In genomic region chr1:41803656-41804055, GRCh38 we compare ENCODE assay signal across 10 cellular contexts.
A peak's percentile ranks its signal among the peaks of the same experiment; 100 is the strongest.
DNase-seq lines count a peak whose midpoint lies in the region; ATAC-seq and TF ChIP-seq lines count a peak whose summit lies in the region.
"Had no signal": no experiment of that assay in that cellular context is flagged by ENCODE, and none has a peak within 500 bp of the region (broad histone marks: within the 10 kb centered on the region; RNA-seq: fewer than 3 reads in every experiment).

No MANE protein-coding gene starts in this region.

- CTCF ChIA-PET in CD8-positive, alpha-beta memory T cell (lab: Charles Lee), result interaction anchor here (1.0 to 1.8 kb wide), 5 partner anchors 8 to 230 kb away, joined by 3 to 8 read pairs (median 5); no protein-coding TSS in a partner anchor
- CTCF ChIA-PET in mammary epithelial cell (lab: Charles Lee; ENCODE audit: low non-redundant PET), result no interaction called here

- no peaks in the 10 kb centered on the region for H3K79me1 ChIP-seq in neuronal stem cell (ENCODE audit: low read depth, low read length)

- peak overlapping the region; percentile 12 for H3K27ac ChIP-seq in CD8-positive, alpha-beta memory T cell (ENCODE audit: low read depth, low read length)
- H3K27ac ChIP-seq in mammary epithelial cell (ENCODE audit: insufficient read depth, low read depth, low read length), result peak overlapping the region; percentile 31
- H3K27ac ChIP-seq in neuronal stem cell (replicated peaks; ENCODE audit: low read length), result no peak overlapping the region
- H3K27ac ChIP-seq: SJSA1 had no signal

- H3K4me1 Mint-ChIP-seq in CD8-positive, alpha-beta memory T cell, result peaks cover 92 to 98% (median 96%) of the 10 kb centered on the region in 3 donors

- peak overlapping the region; percentile 6 for H3K18ac ChIP-seq in neuronal stem cell (ENCODE audit: low read length)

- no peaks in the 10 kb centered on the region for H3K27me3 Mint-ChIP-seq in CD8-positive, alpha-beta memory T cell

- H3K4me3 ChIP-seq in CD8-positive, alpha-beta memory T cell (ENCODE audit: low read length), result peak overlapping the region; percentile 19
- H3K4me3 ChIP-seq in mammary epithelial cell (replicated peaks in 1 of 3; ENCODE audit: insufficient read depth in 1 of 3, low read depth in 2 of 3, low read length in 3 of 3), result no peak overlapping the region
- H3K4me3 ChIP-seq in neuronal stem cell (ENCODE audit: low read length in 2 of 2), result no peak overlapping the region
- H3K4me3 ChIP-seq: SJSA1 had no signal

- no peaks in the 10 kb centered on the region for H3K9me3 Mint-ChIP-seq in CD8-positive, alpha-beta memory T cell

- no peak overlapping the region for H2BK5ac ChIP-seq in neuronal stem cell (ENCODE audit: low read length)

- in situ Hi-C loops in mammary epithelial cell (cut with MboI; ENCODE audit: low sequenced_read_pairs in 2 of 2), result loop anchor here in 1 of 2 donors (25.0 kb wide), 1 partner anchor 334 kb away; no protein-coding TSS in a partner anchor

- dilution Hi-C loops in mammary epithelial cell (cut with HindIII; ENCODE audit: low sequenced_read_pairs), result no loop called here

- H3K4ac ChIP-seq in neuronal stem cell (ENCODE audit: low read length), result no peak overlapping the region

- H3K23ac ChIP-seq in neuronal stem cell (ENCODE audit: low read depth, low read length, poor library complexity), result no peak overlapping the region

- H3K27ac Mint-ChIP-seq in CD8-positive, alpha-beta memory T cell, result peak overlapping the region; percentile 89 to 97 (median 93)

- H3K27me3 ChIP-seq in CD8-positive, alpha-beta memory T cell (ENCODE audit: insufficient read depth, low read length, poor library complexity, severe bottlenecking), result no peaks in the 10 kb centered on the region
- H3K27me3 ChIP-seq in mammary epithelial cell (ENCODE audit: insufficient read depth, low read length), result no peaks in the 10 kb centered on the region
- no peaks in the 10 kb centered on the region for H3K27me3 ChIP-seq in neuronal stem cell (ENCODE audit: control insufficient read depth in 3 of 3, insufficient read depth in 3 of 3, low read depth in 1 of 3, low read length in 3 of 3)
- H3K27me3 ChIP-seq: SJSA1 had no signal

- intact Hi-C loops in mammary epithelial cell (cut with micrococcal nuclease), result no loop called here

- peaks cover 89% of the 10 kb centered on the region for H3K4me1 ChIP-seq in CD8-positive, alpha-beta memory T cell (ENCODE audit: insufficient read depth, low read length)
- peaks cover 37% of the 10 kb centered on the region for H3K4me1 ChIP-seq in mammary epithelial cell (ENCODE audit: insufficient read depth, low read length)
- peaks cover 0 to 11% of the 10 kb centered on the region in 2 donors for H3K4me1 ChIP-seq in neuronal stem cell (ENCODE audit: control insufficient read depth in 2 of 2, insufficient read depth in 1 of 2, low read depth in 1 of 2, low read length in 2 of 2)
- H3K4me1 ChIP-seq: SJSA1 had no signal

- H2AFZ ChIP-seq in mammary epithelial cell (ENCODE audit: low read depth, low read length) (peak overlapping the region; percentile 48), neuronal stem cell (ENCODE audit: low read length) (no peak overlapping the region)

- peaks cover 0 to 5% (median 0%) of the 10 kb centered on the region in 3 donors for H3K36me3 Mint-ChIP-seq in CD8-positive, alpha-beta memory T cell

- H4K91ac ChIP-seq in neuronal stem cell (ENCODE audit: low read depth, low read length, poor library complexity), result no peak overlapping the region

- H3K79me2 ChIP-seq in mammary epithelial cell (ENCODE audit: insufficient read depth, low read length), result no peaks in the 10 kb centered on the region

- H3K4me2 ChIP-seq in mammary epithelial cell (ENCODE audit: insufficient read depth, low read depth, low read length) (peak overlapping the region; percentile 38), neuronal stem cell (ENCODE audit: insufficient read depth, low read length, poor library complexity, severe bottlenecking) (no peak overlapping the region)

- no peak overlapping the region for H2BK120ac ChIP-seq in neuronal stem cell (ENCODE audit: low read depth, low read length)

- POLR2A ChIA-PET in CD8-positive, alpha-beta memory T cell (lab: Charles Lee), result interaction anchor here (0.9 to 1.6 kb wide), 2 partner anchors 13 to 116 kb away, joined by 3 to 4 read pairs; no protein-coding TSS in a partner anchor

- no peak overlapping the region for H2BK15ac ChIP-seq in neuronal stem cell (ENCODE audit: low read length)

- no peaks in the 10 kb centered on the region for H3K9me3 ChIP-seq in CD8-positive, alpha-beta memory T cell (ENCODE audit: low read length)
- H3K9me3 ChIP-seq in mammary epithelial cell (replicated peaks; ENCODE audit: insufficient read depth, low read length), result no peaks in the 10 kb centered on the region
- H3K9me3 ChIP-seq in neuronal stem cell (replicated peaks in 1 of 2; ENCODE audit: control insufficient read depth in 2 of 2, insufficient read depth in 1 of 2, low read depth in 1 of 2, low read length in 2 of 2), result no peaks in the 10 kb centered on the region
- H3K9me3 ChIP-seq: SJSA1 had no signal

- 3% methylated on average over 4 of the region's 4 CpGs for WGBS in mammary epithelial cell (ENCODE audit: low coverage, missing lambda C conversion rate)
- no CpG with 5 or more reads among the region's 4 CpGs for WGBS in neuronal stem cell (ENCODE audit: extremely low coverage in 2 of 2, insufficient read length in 2 of 2, insufficient replicate concordance in 1 of 2), 2 donors

- no peak overlapping the region for H2BK12ac ChIP-seq in neuronal stem cell (ENCODE audit: low read length)

- no peak for TF ChIP-seq CTCF in mammary epithelial cell (conservative IDR thresholded peaks at IDR 0.05 in 1 of 2, IDR thresholded peaks at IDR 0.05 in 1 of 2; ENCODE audit: extremely low read depth in 1 of 2, insufficient read depth in 1 of 2, low read depth in 1 of 2, low read length in 2 of 2)
- no peak for TF ChIP-seq CTCF in omental fat pad (IDR thresholded peaks at IDR 0.05)

- BruUV-seq in mammary epithelial cell (replicated peaks; lab: Mats Ljungman, UMichigan), result no TSS peak

- no peak overlapping the region for H2AK5ac ChIP-seq in neuronal stem cell (ENCODE audit: low read depth, low read length)

- no peak for DNase-seq in CD8-positive, alpha-beta memory T cell
- DNase-seq in NCI-H69 (lab: John Stamatoyannopoulos, UW), result peak; percentile 42
- DNase-seq in mammary epithelial cell, result peak; percentile 55
- DNase-seq in neuronal stem cell (ENCODE audit: low spot score), result no peak
- no peak for DNase-seq in NCI-H2196 (lab: John Stamatoyannopoulos, UW; ENCODE audit: unreplicated experiment)
- DNase-seq in omental fat pad (ENCODE audit: low spot score), result no peak
- DNase-seq in midbrain (lab: John Stamatoyannopoulos, UW), result no peak
- DNase-seq in SW480 (ENCODE audit: low spot score), result no peak
- DNase-seq: NCI-H510A treated with DMSO at 0.1 percent for 48 hours had no signal

- no peak overlapping the region for H4K8ac ChIP-seq in neuronal stem cell (ENCODE audit: low read depth, low read length)

- no peak for ATAC-seq in omental fat pad (ENCODE audit: low FRiP score)

- H4K20me1 ChIP-seq in mammary epithelial cell (ENCODE audit: insufficient read depth, low read length), result no peaks in the 10 kb centered on the region

- no peaks in the 10 kb centered on the region for H3K36me3 ChIP-seq in CD8-positive, alpha-beta memory T cell (ENCODE audit: insufficient read depth, low read length)
- no peaks in the 10 kb centered on the region for H3K36me3 ChIP-seq in mammary epithelial cell (ENCODE audit: insufficient read depth, low read length)
- H3K36me3 ChIP-seq in neuronal stem cell (replicated peaks in 1 of 2; ENCODE audit: control insufficient read depth in 2 of 2, insufficient read depth in 2 of 2, low read length in 2 of 2), result no peaks in the 10 kb centered on the region
- H3K36me3 ChIP-seq: SJSA1 had no signal

- no peak overlapping the region for H3K9ac ChIP-seq in mammary epithelial cell (ENCODE audit: insufficient read depth, low read length)
- no peak overlapping the region for H3K9ac ChIP-seq in neuronal stem cell (ENCODE audit: low read depth, low read length, poor library complexity)

- H3K4me3 Mint-ChIP-seq in CD8-positive, alpha-beta memory T cell, result peak overlapping the region in 6 of 7 donors; percentile 24 to 88 (median 70)

- H3K14ac ChIP-seq in neuronal stem cell (ENCODE audit: low read length), result no peak overlapping the region

Comparison
In these comparisons a context has a peak if more than half of its experiments do, and no peak if none do; other contexts are left out.
1. DNase-seq: peak in NCI-H69 (single experiment) and mammary epithelial cell (single experiment); none in CD8-positive, alpha-beta memory T cell (0 of 5), neuronal stem cell (single experiment), NCI-H2196 (single experiment), omental fat pad (single experiment), midbrain (single experiment) and SW480 (single experiment).